10 cellular contexts compared by ENCODE assay signal in genomic region chr3:32336123-32336518, GRCh38.
"Had no signal": no experiment of that assay in that cellular context is flagged by ENCODE, and none has a peak within 500 bp of the region (broad histone marks: within the 10 kb centered on the region; RNA-seq: fewer than 3 reads in every experiment).

No MANE protein-coding gene starts in this region.

- H3K9me3 Mint-ChIP-seq: activated B cell treated with CpG ODN at 0.5 μM for 24 hours; activated naive CD4-positive, alpha-beta T cell treated with anti-CD3 and anti-CD28 coated beads for 36 hours; activated T-helper 2 cell treated with anti-CD3 and anti-CD28 coated beads, Interferon-gamma antibody, Interleukin-2, Interleukin-4, amounts not matched to agents 10 μg/mL and 5 μg/mL and 100 μg/mL, durations not matched to agents 14 hours and 24 hours and 36 hours; stimulated activated naive CD8-positive, alpha-beta T cell treated with anti-CD3 and anti-CD28 coated beads, Interleukin-15, Interleukin-2, amounts not matched to agents 100 ng/mL and 50 ng/mL, for 24 hours had no signal

- H3K27me3 Mint-ChIP-seq: activated B cell treated with CpG ODN at 0.5 μM for 24 hours; stimulated activated naive CD8-positive, alpha-beta T cell treated with anti-CD3 and anti-CD28 coated beads, Interleukin-15, Interleukin-2, amounts not matched to agents 100 ng/mL and 50 ng/mL, for 24 hours had no signal

- H3K27ac Mint-ChIP-seq: activated B cell treated with CpG ODN at 0.5 μM for 24 hours; activated T-helper 2 cell treated with anti-CD3 and anti-CD28 coated beads, Interferon-gamma antibody, Interleukin-2, Interleukin-4, amounts not matched to agents 10 μg/mL and 5 μg/mL and 100 μg/mL, durations not matched to agents 14 hours and 24 hours and 36 hours; stimulated activated naive CD8-positive, alpha-beta T cell treated with anti-CD3 and anti-CD28 coated beads, Interleukin-15, Interleukin-2, amounts not matched to agents 100 ng/mL and 50 ng/mL, for 24 hours had no signal

- ATAC-seq: right cardiac atrium, SK-N-SH treated with all-trans-retinoic acid at 6 μM for 48 hours had no signal

- DNase-seq: activated B cell treated with CpG ODN at 0.5 μM for 24 hours; activated CD4-positive, alpha-beta T cell treated with anti-CD3 and anti-CD28 coated beads, Interleukin-2, amount 50 U/mL, for 1 hour; activated T-cell treated with anti-CD3 and anti-CD28 coated beads for 4 hours; colonic mucosa; right cardiac atrium; small intestine had no signal

- H3K4me1 Mint-ChIP-seq: activated B cell treated with CpG ODN at 0.5 μM for 24 hours had no signal

- H3K4me3 Mint-ChIP-seq: activated B cell treated with CpG ODN at 0.5 μM for 24 hours; stimulated activated naive CD8-positive, alpha-beta T cell treated with anti-CD3 and anti-CD28 coated beads, Interleukin-15, Interleukin-2, amounts not matched to agents 100 ng/mL and 50 ng/mL, for 24 hours had no signal
